Comparison of ENCODE assay signal across 7 cellular contexts in genomic region chr7:126887535-126887934, GRCh38.
DNase-seq lines count a peak whose midpoint lies in the region; ATAC-seq and TF ChIP-seq lines count a peak whose summit lies in the region.
"Not testable (repeated sequence)": the region's sequence is repeated elsewhere in the genome, so short reads cannot be mapped to it uniquely, and the experiment has no call there.

No MANE protein-coding gene starts in this region.

- CTCF ChIA-PET in WTC11 (lab: Charles Lee): not testable (repeated sequence)

- H3K36me3 Mint-ChIP-seq in WTC11: not testable (repeated sequence)

- ATAC-seq in WTC11: peak; percentile 30

- POLR2A ChIA-PET in WTC11 (lab: Charles Lee): not testable (repeated sequence)

- H3K4me3 Mint-ChIP-seq in WTC11: not testable (repeated sequence)

- H3K9me3 Mint-ChIP-seq in WTC11: not testable (repeated sequence)

- not testable (repeated sequence) for H3K27me3 Mint-ChIP-seq in WTC11 (ENCODE audit: low read depth)

- TF ChIP-seq CTCF in WTC11 (IDR thresholded peaks at IDR 0.05): not testable (repeated sequence)

- DNase-seq in DMS53 treated with DMSO at 0.1 percent for 48 hours (lab: John Stamatoyannopoulos, UW; ENCODE audit: unreplicated experiment): peak; percentile 24
- DNase-seq in NCI-H1092 (lab: John Stamatoyannopoulos, UW): peak; percentile 37
- DNase-seq in NCI-H146 treated with DMSO at 0.1 percent for 48 hours (lab: John Stamatoyannopoulos, UW; ENCODE audit: unreplicated experiment): peak; percentile 34
- DNase-seq in NCI-H345 (lab: John Stamatoyannopoulos, UW): peak; percentile 69
- DNase-seq in RPMI7951 (ENCODE audit: low read depth): peak; percentile 36
- not testable (repeated sequence) for DNase-seq in WTC11 (ENCODE audit: low spot score)
- DNase-seq in medulla oblongata (ENCODE audit: extremely low spot score): peak; percentile 15

- H3K4me1 Mint-ChIP-seq in WTC11: peaks cover 17% of the 10 kb centered on the region

- H3K27ac Mint-ChIP-seq in WTC11: not testable (repeated sequence)
